ENCODE assay signal across 16 cellular contexts in the genomic region with DNA sequence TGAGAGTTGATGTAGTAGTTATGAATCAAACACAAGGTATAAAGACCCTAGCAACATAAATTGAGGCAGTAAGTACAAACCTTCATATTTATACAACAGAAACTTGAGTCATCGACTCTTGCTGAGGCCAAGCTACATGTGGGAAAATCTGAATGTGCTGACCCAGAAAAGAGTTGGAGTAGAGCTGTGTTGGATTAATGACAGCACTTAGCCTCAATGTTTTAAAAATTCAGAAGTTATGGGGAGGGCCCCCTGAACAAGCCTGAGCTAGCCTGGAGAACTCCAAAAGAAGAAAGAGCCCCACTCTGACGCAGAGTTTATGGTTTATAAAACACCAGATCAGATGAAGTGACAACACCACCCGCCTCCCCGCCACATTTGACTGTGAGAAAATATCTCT.
DNase-seq lines count a peak whose midpoint lies in the region; ATAC-seq and TF ChIP-seq lines count a peak whose summit lies in the region.
"Had no signal": no experiment of that assay in that cellular context is flagged by ENCODE, and none has a peak within 500 bp of the region (broad histone marks: within the 10 kb centered on the region; RNA-seq: fewer than 3 reads in every experiment).

No MANE protein-coding gene starts in this region.

- H3K4me3 Mint-ChIP-seq in mesothelial cell of epicardium: no peak overlapping the region
- H3K4me3 Mint-ChIP-seq: activated naive CD8-positive, alpha-beta T cell; CD8-positive, alpha-beta memory T cell; GM23338 had no signal

- peaks cover 3% of the 10 kb centered on the region for H3K9me3 Mint-ChIP-seq in mesothelial cell of epicardium
- H3K9me3 Mint-ChIP-seq: CD8-positive, alpha-beta memory T cell; GM23338 had no signal

- no peaks in the 10 kb centered on the region for H3K9me3 ChIP-seq in HEK293 (ENCODE audit: control insufficient read depth, insufficient read depth, low read depth, low read length)
- no peaks in the 10 kb centered on the region for H3K9me3 ChIP-seq in upper lobe of left lung
- H3K9me3 ChIP-seq: right lobe of liver, suprapubic skin had no signal

- peak; percentile 20 for DNase-seq in AG20443 (ENCODE audit: low spot score)
- DNase-seq in choroid plexus epithelial cell (ENCODE audit: low read depth): peak; percentile 51
- DNase-seq in mesothelial cell of epicardium (ENCODE audit: low spot score in 2 of 2, unreplicated experiment in 2 of 2): no peak
- DNase-seq in NCI-H2227 treated with DMSO at 0.1 percent for 48 hours (lab: John Stamatoyannopoulos, UW): no peak
- no peak for DNase-seq in upper lobe of left lung
- DNase-seq: CD8-positive, alpha-beta memory T cell; GF-D8; islet precursor cell; naive thymus-derived CD4-positive, alpha-beta T cell; NCI-H2171 treated with DMSO at 0.1 percent for 48 hours; right lobe of liver had no signal

- H3K27ac Mint-ChIP-seq in mesothelial cell of epicardium: peak overlapping the region; percentile 26
- H3K27ac Mint-ChIP-seq: activated naive CD8-positive, alpha-beta T cell; CD8-positive, alpha-beta memory T cell; naive thymus-derived CD4-positive, alpha-beta T cell had no signal

- H3K36me3 ChIP-seq in HEK293 (ENCODE audit: control insufficient read depth in 2 of 2, insufficient read depth in 1 of 2, low read length in 2 of 2) (no peaks in the 10 kb centered on the region), upper lobe of left lung (no peaks in the 10 kb centered on the region)
- H3K36me3 ChIP-seq: right lobe of liver, suprapubic skin had no signal

- H3K4me1 ChIP-seq in HEK293 (ENCODE audit: control insufficient read depth, insufficient read depth, low read length) (0 out of 2 replicates have a peak, but pooled peaks cover 2% of the 10 kb centered on the region), upper lobe of left lung (peaks cover 5 to 17% (median 9%) of the 10 kb centered on the region in 4 donors)
- H3K4me1 ChIP-seq: right lobe of liver had no signal

- CTCF ChIA-PET in HEK293 (lab: Yijun Ruan, JAX): no interaction called here

- TF ChIP-seq EP300 in upper lobe of left lung (IDR thresholded peaks at IDR 0.05): no peak

- no peaks in the 10 kb centered on the region for H3K36me3 Mint-ChIP-seq in mesothelial cell of epicardium
- H3K36me3 Mint-ChIP-seq: CD8-positive, alpha-beta memory T cell had no signal

- 84 to 94% methylated on average over 4 of the region's 4 CpGs for WGBS in upper lobe of left lung, 2 donors

- TF ChIP-seq CTCF in HEK293 (tag by site-specific recombination; IDR thresholded peaks at IDR 0.05) (no peak), choroid plexus epithelial cell (conservative IDR thresholded peaks at IDR 0.05; ENCODE audit: low read depth, low read length) (no peak), mesothelial cell of epicardium (IDR thresholded peaks at IDR 0.05; ENCODE audit: unreplicated experiment) (no peak), upper lobe of left lung (IDR thresholded peaks at IDR 0.05) (no peak)

- POLR2A ChIA-PET in HEK293 (lab: Yijun Ruan, JAX): no interaction called here

- H3K4me3 ChIP-seq in HEK293 (ENCODE audit: low read depth, low read length) (no peak overlapping the region), choroid plexus epithelial cell (ENCODE audit: low read depth, low read length) (no peak overlapping the region), upper lobe of left lung (no peak overlapping the region)
- H3K4me3 ChIP-seq: GM23338, right lobe of liver, suprapubic skin had no signal

- ATAC-seq in upper lobe of left lung (ENCODE audit: low FRiP score in 2 of 2): no peak
- ATAC-seq in HG03520 (IDR thresholded peaks at IDR 0.05; ENCODE audit: unreplicated experiment): no peak
- ATAC-seq: GM23338; naive thymus-derived CD4-positive, alpha-beta T cell had no signal

- H3K27me3 ChIP-seq in upper lobe of left lung: no peaks in the 10 kb centered on the region
- H3K27me3 ChIP-seq: right lobe of liver, suprapubic skin had no signal

- TF ChIP-seq POLR2A in upper lobe of left lung (IDR thresholded peaks at IDR 0.05): no peak

- no peaks in the 10 kb centered on the region for H3K27me3 Mint-ChIP-seq in mesothelial cell of epicardium (ENCODE audit: low read depth)
- H3K27me3 Mint-ChIP-seq: naive thymus-derived CD4-positive, alpha-beta T cell had no signal

- peaks cover 62% of the 10 kb centered on the region for H3K4me1 Mint-ChIP-seq in mesothelial cell of epicardium
- H3K4me1 Mint-ChIP-seq: CD8-positive, alpha-beta memory T cell had no signal

- H3K27ac ChIP-seq in HEK293 (ENCODE audit: extremely low read depth, low read depth, low read length) (no peak overlapping the region), upper lobe of left lung (no peak overlapping the region)
- H3K27ac ChIP-seq: suprapubic skin had no signal

TF ChIP-seq in HEK293, 187 proteins besides CTCF, POLR2A, EP300 and RAD21:
- TF ChIP-seq ZNF311 (tag by site-specific recombination; IDR thresholded peaks at IDR 0.05; ENCODE audit: borderline replicate concordance): no peak
- 0 out of 2 replicates have a peak, but pooled peaks have one; percentile 68 for TF ChIP-seq ZSCAN16 (tag by site-specific recombination; IDR thresholded peaks at IDR 0.05)
- peak; percentile 89 for TF ChIP-seq ZBTB20 (tag by site-specific recombination; IDR thresholded peaks at IDR 0.05)
- TF ChIP-seq ZNF792 (tag by site-specific recombination; IDR thresholded peaks at IDR 0.05): no peak

Comparison
In these comparisons a context has a peak if more than half of its experiments do, and no peak if none do; other contexts are left out.
1. DNase-seq: peak in AG20443 (single experiment) and choroid plexus epithelial cell (single experiment); none in mesothelial cell of epicardium (0 of 2), NCI-H2227 treated with DMSO at 0.1 percent for 48 hours (single experiment) and upper lobe of left lung (0 of 2).